Comparison of ENCODE assay signal across 1 cellular context in the genomic region with DNA sequence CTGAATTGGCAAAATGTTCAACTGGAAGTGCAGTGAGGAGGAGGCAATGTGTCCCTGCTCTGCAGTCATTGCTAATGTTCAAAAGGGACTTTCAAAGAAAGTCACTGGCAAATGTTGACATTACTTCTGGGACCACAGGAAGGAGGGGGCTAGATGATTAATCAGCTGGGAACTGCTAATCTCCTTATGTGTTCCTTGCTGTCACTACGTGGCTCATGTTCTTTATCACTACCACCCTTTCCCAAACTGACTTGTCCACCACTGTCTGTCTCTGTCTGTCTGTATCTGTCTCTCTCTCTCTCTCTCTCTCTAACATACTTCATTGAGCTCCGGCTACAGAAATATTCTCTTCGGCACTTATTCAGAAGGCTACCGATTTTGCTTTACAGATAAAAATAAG.
TF ChIP-seq lines count a peak whose summit lies in the region.

No MANE protein-coding gene starts in this region.

TF ChIP-seq in K562, 482 proteins besides CTCF, POLR2A, EP300 and RAD21 (continued from another document and continues in another):
- TF ChIP-seq, protein P1, sequence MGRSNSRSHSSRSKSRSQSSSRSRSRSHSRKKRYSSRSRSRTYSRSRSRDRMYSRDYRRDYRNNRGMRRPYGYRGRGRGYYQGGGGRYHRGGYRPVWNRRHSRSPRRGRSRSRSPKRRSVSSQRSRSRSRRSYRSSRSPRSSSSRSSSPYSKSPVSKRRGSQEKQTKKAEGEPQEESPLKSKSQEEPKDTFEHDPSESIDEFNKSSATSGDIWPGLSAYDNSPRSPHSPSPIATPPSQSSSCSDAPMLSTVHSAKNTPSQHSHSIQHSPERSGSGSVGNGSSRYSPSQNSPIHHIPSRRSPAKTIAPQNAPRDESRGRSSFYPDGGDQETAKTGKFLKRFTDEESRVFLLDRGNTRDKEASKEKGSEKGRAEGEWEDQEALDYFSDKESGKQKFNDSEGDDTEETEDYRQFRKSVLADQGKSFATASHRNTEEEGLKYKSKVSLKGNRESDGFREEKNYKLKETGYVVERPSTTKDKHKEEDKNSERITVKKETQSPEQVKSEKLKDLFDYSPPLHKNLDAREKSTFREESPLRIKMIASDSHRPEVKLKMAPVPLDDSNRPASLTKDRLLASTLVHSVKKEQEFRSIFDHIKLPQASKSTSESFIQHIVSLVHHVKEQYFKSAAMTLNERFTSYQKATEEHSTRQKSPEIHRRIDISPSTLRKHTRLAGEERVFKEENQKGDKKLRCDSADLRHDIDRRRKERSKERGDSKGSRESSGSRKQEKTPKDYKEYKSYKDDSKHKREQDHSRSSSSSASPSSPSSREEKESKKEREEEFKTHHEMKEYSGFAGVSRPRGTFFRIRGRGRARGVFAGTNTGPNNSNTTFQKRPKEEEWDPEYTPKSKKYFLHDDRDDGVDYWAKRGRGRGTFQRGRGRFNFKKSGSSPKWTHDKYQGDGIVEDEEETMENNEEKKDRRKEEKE (IDR thresholded peaks at IDR 0.05; ENCODE audit: borderline replicate concordance in 1 of 2, control insufficient read depth in 1 of 2, low read depth in 2 of 2, low read length in 1 of 2): no peak
- TF ChIP-seq ZNF707 (CRISPR knock-in tag; conservative IDR thresholded peaks at IDR 0.05): no peak
- TF ChIP-seq DDX20 (tag; IDR thresholded peaks at IDR 0.05; ENCODE audit: low read depth): no peak
- no peak for TF ChIP-seq KDM2B (CRISPR knock-in tag; IDR thresholded peaks at IDR 0.05)
- no peak for TF ChIP-seq SIN3B (IDR thresholded peaks at IDR 0.05; ENCODE audit: low read depth)
- peak; percentile 28 for TF ChIP-seq HDAC3 (IDR thresholded peaks at IDR 0.05; ENCODE audit: borderline replicate concordance, partially characterized antibody)
- TF ChIP-seq HNRNPL (IDR thresholded peaks at IDR 0.05; ENCODE audit: low read depth, low read length): no peak
- TF ChIP-seq, protein P2, sequence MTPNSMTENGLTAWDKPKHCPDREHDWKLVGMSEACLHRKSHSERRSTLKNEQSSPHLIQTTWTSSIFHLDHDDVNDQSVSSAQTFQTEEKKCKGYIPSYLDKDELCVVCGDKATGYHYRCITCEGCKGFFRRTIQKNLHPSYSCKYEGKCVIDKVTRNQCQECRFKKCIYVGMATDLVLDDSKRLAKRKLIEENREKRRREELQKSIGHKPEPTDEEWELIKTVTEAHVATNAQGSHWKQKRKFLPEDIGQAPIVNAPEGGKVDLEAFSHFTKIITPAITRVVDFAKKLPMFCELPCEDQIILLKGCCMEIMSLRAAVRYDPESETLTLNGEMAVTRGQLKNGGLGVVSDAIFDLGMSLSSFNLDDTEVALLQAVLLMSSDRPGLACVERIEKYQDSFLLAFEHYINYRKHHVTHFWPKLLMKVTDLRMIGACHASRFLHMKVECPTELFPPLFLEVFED (CRISPR knock-in tag; conservative IDR thresholded peaks at IDR 0.05): no peak
- no peak for TF ChIP-seq CBX8 (IDR thresholded peaks at IDR 0.05; ENCODE audit: borderline replicate concordance, extremely low read depth, low read depth, low read length, poor library complexity, severe bottlenecking)
- no peak for TF ChIP-seq RB1 (IDR thresholded peaks at IDR 0.05; ENCODE audit: low read depth)
- TF ChIP-seq, protein P3, sequence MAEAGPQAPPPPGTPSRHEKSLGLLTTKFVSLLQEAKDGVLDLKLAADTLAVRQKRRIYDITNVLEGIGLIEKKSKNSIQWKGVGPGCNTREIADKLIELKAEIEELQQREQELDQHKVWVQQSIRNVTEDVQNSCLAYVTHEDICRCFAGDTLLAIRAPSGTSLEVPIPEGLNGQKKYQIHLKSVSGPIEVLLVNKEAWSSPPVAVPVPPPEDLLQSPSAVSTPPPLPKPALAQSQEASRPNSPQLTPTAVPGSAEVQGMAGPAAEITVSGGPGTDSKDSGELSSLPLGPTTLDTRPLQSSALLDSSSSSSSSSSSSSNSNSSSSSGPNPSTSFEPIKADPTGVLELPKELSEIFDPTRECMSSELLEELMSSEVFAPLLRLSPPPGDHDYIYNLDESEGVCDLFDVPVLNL (CRISPR knock-in tag; IDR thresholded peaks at IDR 0.05; ENCODE audit: low read depth): no peak
- TF ChIP-seq KDM4B (IDR thresholded peaks at IDR 0.05; ENCODE audit: borderline replicate concordance in 2 of 2, low read depth in 1 of 2): no peak
- TF ChIP-seq ZNF583 (CRISPR knock-in tag; IDR thresholded peaks at IDR 0.05): no peak
- no peak for TF ChIP-seq IRF2 (CRISPR knock-in tag; IDR thresholded peaks at IDR 0.05)
- no peak for TF ChIP-seq ZNF311 (CRISPR knock-in tag; IDR thresholded peaks at IDR 0.05)
- TF ChIP-seq TGIF2 (CRISPR knock-in tag; IDR thresholded peaks at IDR 0.05): no peak
- TF ChIP-seq STAT5A (IDR thresholded peaks at IDR 0.05; ENCODE audit: borderline replicate concordance, low read length): no peak; the same call in 1 of the 2 replicates
- TF ChIP-seq TCF7 (IDR thresholded peaks at IDR 0.05; ENCODE audit: borderline replicate concordance): no peak
- no peak for TF ChIP-seq KAT8 (IDR thresholded peaks at IDR 0.05; ENCODE audit: low read depth)
- TF ChIP-seq CCAR2 (IDR thresholded peaks at IDR 0.05; ENCODE audit: low read depth, low read length): no peak
- TF ChIP-seq ZFP36 (IDR thresholded peaks at IDR 0.05; ENCODE audit: low read depth, low read length, partially characterized antibody): no peak
- peak; percentile 87 for TF ChIP-seq DPF2 (IDR thresholded peaks at IDR 0.05)
- peak; percentile 76; the same call in 1 of the 2 replicates for TF ChIP-seq SMAD4 (CRISPR knock-in tag; conservative IDR thresholded peaks at IDR 0.05)
- TF ChIP-seq, protein P4, sequence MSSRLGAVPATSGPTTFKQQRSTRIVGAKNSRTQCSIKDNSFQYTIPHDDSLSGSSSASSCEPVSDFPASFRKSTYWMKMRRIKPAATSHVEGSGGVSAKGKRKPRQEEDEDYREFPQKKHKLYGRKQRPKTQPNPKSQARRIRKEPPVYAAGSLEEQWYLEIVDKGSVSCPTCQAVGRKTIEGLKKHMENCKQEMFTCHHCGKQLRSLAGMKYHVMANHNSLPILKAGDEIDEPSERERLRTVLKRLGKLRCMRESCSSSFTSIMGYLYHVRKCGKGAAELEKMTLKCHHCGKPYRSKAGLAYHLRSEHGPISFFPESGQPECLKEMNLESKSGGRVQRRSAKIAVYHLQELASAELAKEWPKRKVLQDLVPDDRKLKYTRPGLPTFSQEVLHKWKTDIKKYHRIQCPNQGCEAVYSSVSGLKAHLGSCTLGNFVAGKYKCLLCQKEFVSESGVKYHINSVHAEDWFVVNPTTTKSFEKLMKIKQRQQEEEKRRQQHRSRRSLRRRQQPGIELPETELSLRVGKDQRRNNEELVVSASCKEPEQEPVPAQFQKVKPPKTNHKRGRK (tag; IDR thresholded peaks at IDR 0.05): no peak
- TF ChIP-seq SMAD3 (CRISPR knock-in tag; conservative IDR thresholded peaks at IDR 0.05): no peak
- TF ChIP-seq, protein P5, sequence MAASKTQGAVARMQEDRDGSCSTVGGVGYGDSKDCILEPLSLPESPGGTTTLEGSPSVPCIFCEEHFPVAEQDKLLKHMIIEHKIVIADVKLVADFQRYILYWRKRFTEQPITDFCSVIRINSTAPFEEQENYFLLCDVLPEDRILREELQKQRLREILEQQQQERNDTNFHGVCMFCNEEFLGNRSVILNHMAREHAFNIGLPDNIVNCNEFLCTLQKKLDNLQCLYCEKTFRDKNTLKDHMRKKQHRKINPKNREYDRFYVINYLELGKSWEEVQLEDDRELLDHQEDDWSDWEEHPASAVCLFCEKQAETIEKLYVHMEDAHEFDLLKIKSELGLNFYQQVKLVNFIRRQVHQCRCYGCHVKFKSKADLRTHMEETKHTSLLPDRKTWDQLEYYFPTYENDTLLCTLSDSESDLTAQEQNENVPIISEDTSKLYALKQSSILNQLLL (CRISPR knock-in tag; IDR thresholded peaks at IDR 0.05; ENCODE audit: borderline replicate concordance): no peak
- no peak for TF ChIP-seq HOXB6 (CRISPR knock-in tag; IDR thresholded peaks at IDR 0.05; ENCODE audit: borderline replicate concordance)
- TF ChIP-seq ZFP30 (CRISPR knock-in tag; IDR thresholded peaks at IDR 0.05; ENCODE audit: borderline replicate concordance): no peak
- TF ChIP-seq, protein P6, sequence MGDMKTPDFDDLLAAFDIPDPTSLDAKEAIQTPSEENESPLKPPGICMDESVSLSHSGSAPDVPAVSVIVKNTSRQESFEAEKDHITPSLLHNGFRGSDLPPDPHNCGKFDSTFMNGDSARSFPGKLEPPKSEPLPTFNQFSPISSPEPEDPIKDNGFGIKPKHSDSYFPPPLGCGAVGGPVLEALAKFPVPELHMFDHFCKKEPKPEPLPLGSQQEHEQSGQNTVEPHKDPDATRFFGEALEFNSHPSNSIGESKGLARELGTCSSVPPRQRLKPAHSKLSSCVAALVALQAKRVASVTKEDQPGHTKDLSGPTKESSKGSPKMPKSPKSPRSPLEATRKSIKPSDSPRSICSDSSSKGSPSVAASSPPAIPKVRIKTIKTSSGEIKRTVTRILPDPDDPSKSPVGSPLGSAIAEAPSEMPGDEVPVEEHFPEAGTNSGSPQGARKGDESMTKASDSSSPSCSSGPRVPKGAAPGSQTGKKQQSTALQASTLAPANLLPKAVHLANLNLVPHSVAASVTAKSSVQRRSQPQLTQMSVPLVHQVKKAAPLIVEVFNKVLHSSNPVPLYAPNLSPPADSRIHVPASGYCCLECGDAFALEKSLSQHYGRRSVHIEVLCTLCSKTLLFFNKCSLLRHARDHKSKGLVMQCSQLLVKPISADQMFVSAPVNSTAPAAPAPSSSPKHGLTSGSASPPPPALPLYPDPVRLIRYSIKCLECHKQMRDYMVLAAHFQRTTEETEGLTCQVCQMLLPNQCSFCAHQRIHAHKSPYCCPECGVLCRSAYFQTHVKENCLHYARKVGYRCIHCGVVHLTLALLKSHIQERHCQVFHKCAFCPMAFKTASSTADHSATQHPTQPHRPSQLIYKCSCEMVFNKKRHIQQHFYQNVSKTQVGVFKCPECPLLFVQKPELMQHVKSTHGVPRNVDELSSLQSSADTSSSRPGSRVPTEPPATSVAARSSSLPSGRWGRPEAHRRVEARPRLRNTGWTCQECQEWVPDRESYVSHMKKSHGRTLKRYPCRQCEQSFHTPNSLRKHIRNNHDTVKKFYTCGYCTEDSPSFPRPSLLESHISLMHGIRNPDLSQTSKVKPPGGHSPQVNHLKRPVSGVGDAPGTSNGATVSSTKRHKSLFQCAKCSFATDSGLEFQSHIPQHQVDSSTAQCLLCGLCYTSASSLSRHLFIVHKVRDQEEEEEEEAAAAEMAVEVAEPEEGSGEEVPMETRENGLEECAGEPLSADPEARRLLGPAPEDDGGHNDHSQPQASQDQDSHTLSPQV (IDR thresholded peaks at IDR 0.05): peak; percentile 72; the same call in 1 of the 2 replicates
- no peak for TF ChIP-seq POLR2B (IDR thresholded peaks at IDR 0.05; ENCODE audit: low read depth, partially characterized antibody)
- no peak for TF ChIP-seq ZNF174 (CRISPR knock-in tag; IDR thresholded peaks at IDR 0.05)
- TF ChIP-seq TAF9B (IDR thresholded peaks at IDR 0.05; ENCODE audit: partially characterized antibody): peak; percentile 74
- TF ChIP-seq HCFC1 (IDR thresholded peaks at IDR 0.05; ENCODE audit: low read depth, low read length): no peak
- TF ChIP-seq, protein P7, sequence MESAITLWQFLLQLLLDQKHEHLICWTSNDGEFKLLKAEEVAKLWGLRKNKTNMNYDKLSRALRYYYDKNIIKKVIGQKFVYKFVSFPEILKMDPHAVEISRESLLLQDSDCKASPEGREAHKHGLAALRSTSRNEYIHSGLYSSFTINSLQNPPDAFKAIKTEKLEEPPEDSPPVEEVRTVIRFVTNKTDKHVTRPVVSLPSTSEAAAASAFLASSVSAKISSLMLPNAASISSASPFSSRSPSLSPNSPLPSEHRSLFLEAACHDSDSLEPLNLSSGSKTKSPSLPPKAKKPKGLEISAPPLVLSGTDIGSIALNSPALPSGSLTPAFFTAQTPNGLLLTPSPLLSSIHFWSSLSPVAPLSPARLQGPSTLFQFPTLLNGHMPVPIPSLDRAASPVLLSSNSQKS (CRISPR knock-in tag; IDR thresholded peaks at IDR 0.05): no peak
- no peak for TF ChIP-seq RBM34 (IDR thresholded peaks at IDR 0.05; ENCODE audit: borderline replicate concordance, insufficient read depth, low read length)
- 0 out of 2 replicates have a peak, but pooled peaks have one; percentile 6 for TF ChIP-seq CBX5 (IDR thresholded peaks at IDR 0.05; ENCODE audit: borderline replicate concordance, low read depth)
- no peak for TF ChIP-seq BRD9 (IDR thresholded peaks at IDR 0.05; ENCODE audit: low read depth, partially characterized antibody)
- no peak for TF ChIP-seq NR2C1 (IDR thresholded peaks at IDR 0.05)
- TF ChIP-seq NR2C1 (tag; IDR thresholded peaks at IDR 0.05): no peak
- TF ChIP-seq HIVEP1 (CRISPR knock-in tag; IDR thresholded peaks at IDR 0.05): no peak
- TF ChIP-seq, protein P8, sequence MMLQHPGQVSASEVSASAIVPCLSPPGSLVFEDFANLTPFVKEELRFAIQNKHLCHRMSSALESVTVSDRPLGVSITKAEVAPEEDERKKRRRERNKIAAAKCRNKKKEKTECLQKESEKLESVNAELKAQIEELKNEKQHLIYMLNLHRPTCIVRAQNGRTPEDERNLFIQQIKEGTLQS (IDR thresholded peaks at IDR 0.05): no peak; the same call in 1 of the 2 replicates
- TF ChIP-seq, protein P8 (CRISPR knock-in tag; conservative IDR thresholded peaks at IDR 0.05): no peak
- no peak for TF ChIP-seq NFXL1 (CRISPR knock-in tag; IDR thresholded peaks at IDR 0.05)
- TF ChIP-seq TEAD4 (IDR thresholded peaks at IDR 0.05; ENCODE audit: low read length): peak; percentile 71; the same call in 1 of the 2 replicates
- TF ChIP-seq TEAD4 (CRISPR knock-in tag; IDR thresholded peaks at IDR 0.05; ENCODE audit: borderline replicate concordance): no peak
- TF ChIP-seq, protein P9, sequence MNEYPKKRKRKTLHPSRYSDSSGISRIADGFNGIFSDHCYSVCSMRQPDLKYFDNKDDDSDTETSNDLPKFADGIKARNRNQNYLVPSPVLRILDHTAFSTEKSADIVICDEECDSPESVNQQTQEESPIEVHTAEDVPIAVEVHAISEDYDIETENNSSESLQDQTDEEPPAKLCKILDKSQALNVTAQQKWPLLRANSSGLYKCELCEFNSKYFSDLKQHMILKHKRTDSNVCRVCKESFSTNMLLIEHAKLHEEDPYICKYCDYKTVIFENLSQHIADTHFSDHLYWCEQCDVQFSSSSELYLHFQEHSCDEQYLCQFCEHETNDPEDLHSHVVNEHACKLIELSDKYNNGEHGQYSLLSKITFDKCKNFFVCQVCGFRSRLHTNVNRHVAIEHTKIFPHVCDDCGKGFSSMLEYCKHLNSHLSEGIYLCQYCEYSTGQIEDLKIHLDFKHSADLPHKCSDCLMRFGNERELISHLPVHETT (CRISPR knock-in tag; conservative IDR thresholded peaks at IDR 0.05 in 1 of 2, IDR thresholded peaks at IDR 0.05 in 1 of 2): 0 out of 4 replicates have a peak, but pooled peaks of 1 of the 2 experiments have one; percentile 36
- TF ChIP-seq RUNX1 (IDR thresholded peaks at IDR 0.05; ENCODE audit: low read depth): no peak
